Comparison of ENCODE assay signal across 8 cellular contexts in the genomic region with DNA sequence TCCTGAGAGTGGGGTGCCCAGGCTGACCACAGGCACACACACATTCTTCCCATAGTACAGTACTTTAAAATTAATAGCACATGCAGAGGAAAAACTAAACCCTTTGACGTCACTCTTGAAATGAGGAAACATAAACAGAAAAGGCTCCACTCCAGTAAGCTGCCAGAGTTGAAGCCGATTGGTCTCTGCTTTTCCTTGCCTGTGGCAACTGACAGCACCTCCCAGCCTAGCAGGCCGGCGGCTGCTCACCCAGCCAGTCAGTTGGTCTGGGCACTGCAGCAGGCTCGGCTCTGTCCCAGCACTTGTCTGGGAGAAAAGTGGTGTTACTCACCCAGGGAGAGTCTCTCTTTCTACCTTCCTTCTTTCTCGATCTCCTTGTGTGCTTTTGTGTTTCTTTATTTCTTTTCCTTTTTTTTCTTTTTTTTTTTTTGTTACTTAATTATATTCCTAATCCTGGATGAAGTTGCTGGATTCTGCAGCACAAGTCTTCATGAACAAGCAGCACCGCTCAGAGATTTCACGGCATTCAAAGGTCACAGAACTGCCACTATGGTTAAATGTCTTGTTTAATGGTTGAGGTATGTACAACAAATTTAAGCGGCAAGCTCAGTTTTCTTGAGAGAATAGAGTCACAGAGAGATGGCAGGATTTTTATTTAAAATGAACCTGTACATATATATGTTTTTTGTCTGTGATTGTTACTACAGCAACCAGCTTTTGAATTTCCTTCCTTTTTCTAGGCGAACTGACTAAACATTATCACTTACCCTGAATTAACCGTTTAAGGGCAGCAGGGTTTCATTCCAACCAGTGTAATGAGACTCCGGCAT. TPM values are rescaled to one million over a fixed set of nuclear protein-coding genes. Genes with fewer than 3 reads are reported as not detected.
A peak's percentile ranks its signal among the peaks of the same experiment; 100 is the strongest.
DNase-seq lines count a peak whose midpoint lies in the region; ATAC-seq and TF ChIP-seq lines count a peak whose summit lies in the region.

A gene (plus strand): TSS at position 260 of the 830 bp plus-strand sequence.

- peak within 1 kb of the TSS; percentile 80 for H3K4me3 ChIP-seq in GM23248

- peaks cover 28% of the 10 kb centered on the region for H3K4me1 ChIP-seq in GM23248 (ENCODE audit: insufficient read depth)

- H2AFZ ChIP-seq in GM23248 = peak within 1 kb of the TSS; percentile 55

- no peaks in the 10 kb centered on the region for H3K9me2 ChIP-seq in GM23248 (ENCODE audit: insufficient read depth)

- H3K27me3 ChIP-seq in GM23248 (replicated peaks; ENCODE audit: insufficient read depth) = no peaks in the 10 kb centered on the region

- no peaks in the 10 kb centered on the region for H3K9me3 ChIP-seq in GM23248 (ENCODE audit: low read depth)

- H4K20me1 ChIP-seq in GM23248 (ENCODE audit: insufficient read depth) = no peaks in the 10 kb centered on the region

- H3K36me3 ChIP-seq in GM23248 (ENCODE audit: low read depth) = no peaks in the 10 kb centered on the region

- in situ Hi-C loops in GM23248 (cut with MboI) = no loop called here

- peaks cover 35% of the 10 kb centered on the region for H3K79me2 ChIP-seq in GM23248 (ENCODE audit: insufficient read depth)

- TF ChIP-seq CTCF in VCaP (conservative IDR thresholded peaks at IDR 0.05) = no peak

- peak within 1 kb of the TSS; percentile 94 for H3K9ac ChIP-seq in GM23248

- H3K4me2 ChIP-seq in GM23248 (ENCODE audit: unreplicated experiment) = peak within 1 kb of the TSS; percentile 96

- peak within 1 kb of the TSS; percentile 96 for H3K27ac ChIP-seq in GM23248
- peak within 1 kb of the TSS; percentile 15; the same call in 1 of the 2 replicates for H3K27ac ChIP-seq in VCaP

- ATAC-seq in left colon = peak; percentile 99

- 1 to 2% methylated on average over 12 of the region's 12 CpGs for WGBS in GM23248 (ENCODE audit: low coverage in 1 of 2, low lambda C conversion rate in 2 of 2, missing lambda C conversion rate in 2 of 2), 2 experiments

- DNase-seq in GDM1 (lab: John Stamatoyannopoulos, UW) (peak; percentile 25), GM23248 (peak; percentile 98), LoVo (ENCODE audit: low spot score) (peak; percentile 16), cortex of kidney (lab: John Stamatoyannopoulos, UW) (peak; percentile 10), left colon (peak; percentile 72 to 80), NCI-H1930 (lab: John Stamatoyannopoulos, UW) (no peak)
- peak; percentile 12 for DNase-seq in stimulated activated CD4-positive, alpha-beta T cell treated with anti-CD3 and anti-CD28 coated beads, Interleukin-12 subunit alpha, Interleukin-12 subunit beta, amount 100 ng/mL, for 4 hours

- peaks cover 14% of the 10 kb centered on the region for H3F3A ChIP-seq in GM23248 (ENCODE audit: insufficient read depth)

- intact Hi-C loops in left colon (cut with DNase I, micrococcal nuclease) = no loop called here

RNA-seq across cellular contexts. Expression of the gene that starts here (rescaled TPM):
- total RNA-seq in GM23248 (2014; rRNA removed; shearing (Covaris generic)) = 5.7 and 6.8 TPM in 2 replicates
- 2.7 and 3.1 TPM in 2 replicates for polyA plus RNA-seq in GM23248 (2016; fragmentation: Nextera tagmentation; extraction: Ambion mirVana)
- total RNA-seq in left colon = 1 to 10 TPM; 1.4 to 2.5 TPM

Comparison
In these comparisons a context has a peak if more than half of its experiments do, and no peak if none do; other contexts are left out.
1. DNase-seq: peak in GDM1 (single experiment), GM23248 (single experiment), LoVo (single experiment), cortex of kidney (single experiment), left colon (2 of 2) and stimulated activated CD4-positive, alpha-beta T cell treated with anti-CD3 and anti-CD28 coated beads, Interleukin-12 subunit alpha, Interleukin-12 subunit beta, amount 100 ng/mL, for 4 hours (single experiment); none in NCI-H1930 (0 of 2).